Comparison of ENCODE assay signal across 2 cellular contexts in the genomic region with DNA sequence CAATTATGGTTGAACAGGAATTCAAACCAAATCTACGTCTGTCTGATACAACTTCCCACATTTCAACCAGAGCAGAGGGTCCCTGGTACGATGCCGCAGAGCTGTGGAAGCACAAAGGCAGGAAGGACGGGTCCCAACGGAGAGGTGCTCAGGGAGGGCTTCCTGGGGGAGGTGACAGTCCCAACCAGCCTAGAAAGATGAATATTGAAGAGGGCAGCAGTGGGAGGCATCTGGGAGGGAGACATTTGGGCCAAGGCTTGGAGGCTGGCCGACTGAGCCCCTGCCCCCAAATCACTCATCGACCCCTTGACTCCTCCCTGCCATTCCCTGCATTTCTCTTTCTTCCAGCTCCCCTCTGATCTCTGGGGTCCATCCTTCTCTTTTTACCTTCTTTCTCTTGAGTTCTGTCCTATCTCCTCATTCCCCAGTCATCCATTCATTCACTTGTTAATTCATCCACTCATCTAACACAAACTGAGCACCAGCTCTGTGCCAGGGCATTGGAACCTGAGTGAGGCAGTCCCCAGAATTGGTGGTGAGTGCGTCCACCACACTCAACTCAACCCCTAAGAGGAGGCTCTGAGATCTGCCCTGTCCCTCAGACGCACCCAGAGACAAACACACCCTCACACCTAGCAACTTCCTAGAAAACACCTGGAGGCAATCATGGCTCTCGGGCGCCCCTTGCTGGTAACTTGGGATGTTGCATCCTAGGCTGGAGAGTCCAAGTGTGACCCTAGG.
TF ChIP-seq lines count a peak whose summit lies in the region.

No MANE protein-coding gene starts in this region.

TF ChIP-seq in GM12891, 5 proteins besides CTCF, POLR2A, EP300 and RAD21:
- TF ChIP-seq PAX5 (IDR thresholded peaks at IDR 0.05; ENCODE audit: insufficient read depth, low read length, severe bottlenecking): no peak
- TF ChIP-seq POU2F2 (IDR thresholded peaks at IDR 0.05; ENCODE audit: low read depth, low read length): no peak
- TF ChIP-seq POLR2AphosphoS5 (IDR thresholded peaks at IDR 0.05; ENCODE audit: low read depth, low read length): no peak
- TF ChIP-seq TAF1 (IDR thresholded peaks at IDR 0.05; ENCODE audit: low read depth, low read length): no peak
- no peak for TF ChIP-seq SPI1 (IDR thresholded peaks at IDR 0.05; ENCODE audit: low read depth, low read length)

TF ChIP-seq in K562, 482 proteins besides CTCF, POLR2A, EP300 and RAD21 (continues in another document):
- TF ChIP-seq NFXL1 (CRISPR knock-in tag; IDR thresholded peaks at IDR 0.05) (no peak), HMGN3 (IDR thresholded peaks at IDR 0.05; ENCODE audit: borderline replicate concordance, extremely low read depth, insufficient read length, low read depth, low read length) (no peak), ZNF830 (CRISPR knock-in tag; IDR thresholded peaks at IDR 0.05) (no peak), SRSF7 (optimal IDR thresholded peaks at IDR 0.05; ENCODE audit: low read depth, low read length) (no peak), NCOA4 (IDR thresholded peaks at IDR 0.05; ENCODE audit: partially characterized antibody) (no peak), ZNF124 (CRISPR knock-in tag; IDR thresholded peaks at IDR 0.05) (no peak), GTF2A2 (tag; IDR thresholded peaks at IDR 0.05) (no peak), BRD9 (IDR thresholded peaks at IDR 0.05; ENCODE audit: low read depth, partially characterized antibody) (no peak), MYNN (IDR thresholded peaks at IDR 0.05) (peak; percentile 63; the same call in 1 of the 2 replicates), MYNN (CRISPR knock-in tag; IDR thresholded peaks at IDR 0.05) (no peak), POLR3G (IDR thresholded peaks at IDR 0.05; ENCODE audit: extremely low read depth, insufficient read length, insufficient replicate concordance) (no peak), ZNF668 (CRISPR knock-in tag; IDR thresholded peaks at IDR 0.05) (no peak), TEAD2 (tag; IDR thresholded peaks at IDR 0.05) (no peak), NCOA1 (IDR thresholded peaks at IDR 0.05; ENCODE audit: low read depth) (no peak), XRCC5 (IDR thresholded peaks at IDR 0.05; ENCODE audit: low read depth, low read length) (no peak), ZNF79 (CRISPR knock-in tag; IDR thresholded peaks at IDR 0.05; ENCODE audit: low read depth) (no peak), TBP (optimal IDR thresholded peaks at IDR 0.05; ENCODE audit: low read depth, low read length) (peak; percentile 9), CBX5 (IDR thresholded peaks at IDR 0.05; ENCODE audit: borderline replicate concordance, low read depth) (no peak), ZNF3 (CRISPR knock-in tag; IDR thresholded peaks at IDR 0.05) (no peak), YY1 (IDR thresholded peaks at IDR 0.05; ENCODE audit: borderline replicate concordance in 1 of 3, control insufficient read depth in 1 of 3, extremely low read depth in 1 of 3, insufficient read depth in 3 of 3, insufficient read length in 1 of 3, insufficient replicate concordance in 2 of 3, low read depth in 1 of 3, low read length in 2 of 3) (peak in 1 of 3 experiments; percentile 39), ZNF165 (CRISPR knock-in tag; IDR thresholded peaks at IDR 0.05; ENCODE audit: borderline replicate concordance) (no peak), SMARCA5 (IDR thresholded peaks at IDR 0.05) (peak; percentile 65; the same call in 1 of the 2 replicates), DIDO1 (tag; IDR thresholded peaks at IDR 0.05; ENCODE audit: low read depth) (no peak), HLTF (IDR thresholded peaks at IDR 0.05) (0 out of 2 replicates have a peak, but pooled peaks have one; percentile 16), KAT7 (CRISPR knock-in tag; IDR thresholded peaks at IDR 0.05; ENCODE audit: borderline replicate concordance) (no peak), ZEB2 (IDR thresholded peaks at IDR 0.05) (peak; percentile 77; the same call in 1 of the 2 replicates), POLR2AphosphoS2 (IDR thresholded peaks at IDR 0.05; ENCODE audit: low read length) (no peak)
- TF ChIP-seq, protein P1, sequence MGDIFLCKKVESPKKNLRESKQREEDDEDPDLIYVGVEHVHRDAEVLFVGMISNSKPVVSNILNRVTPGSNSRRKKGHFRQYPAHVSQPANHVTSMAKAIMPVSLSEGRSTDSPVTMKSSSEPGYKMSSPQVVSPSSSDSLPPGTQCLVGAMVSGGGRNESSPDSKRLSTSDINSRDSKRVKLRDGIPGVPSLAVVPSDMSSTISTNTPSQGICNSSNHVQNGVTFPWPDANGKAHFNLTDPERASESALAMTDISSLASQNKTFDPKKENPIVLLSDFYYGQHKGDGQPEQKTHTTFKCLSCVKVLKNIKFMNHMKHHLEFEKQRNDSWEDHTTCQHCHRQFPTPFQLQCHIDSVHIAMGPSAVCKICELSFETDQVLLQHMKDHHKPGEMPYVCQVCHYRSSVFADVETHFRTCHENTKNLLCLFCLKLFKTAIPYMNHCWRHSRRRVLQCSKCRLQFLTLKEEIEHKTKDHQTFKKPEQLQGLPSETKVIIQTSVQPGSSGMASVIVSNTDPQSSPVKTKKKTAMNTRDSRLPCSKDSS (IDR thresholded peaks at IDR 0.05; ENCODE audit: low read depth, partially characterized antibody): no peak
- TF ChIP-seq, protein P2, sequence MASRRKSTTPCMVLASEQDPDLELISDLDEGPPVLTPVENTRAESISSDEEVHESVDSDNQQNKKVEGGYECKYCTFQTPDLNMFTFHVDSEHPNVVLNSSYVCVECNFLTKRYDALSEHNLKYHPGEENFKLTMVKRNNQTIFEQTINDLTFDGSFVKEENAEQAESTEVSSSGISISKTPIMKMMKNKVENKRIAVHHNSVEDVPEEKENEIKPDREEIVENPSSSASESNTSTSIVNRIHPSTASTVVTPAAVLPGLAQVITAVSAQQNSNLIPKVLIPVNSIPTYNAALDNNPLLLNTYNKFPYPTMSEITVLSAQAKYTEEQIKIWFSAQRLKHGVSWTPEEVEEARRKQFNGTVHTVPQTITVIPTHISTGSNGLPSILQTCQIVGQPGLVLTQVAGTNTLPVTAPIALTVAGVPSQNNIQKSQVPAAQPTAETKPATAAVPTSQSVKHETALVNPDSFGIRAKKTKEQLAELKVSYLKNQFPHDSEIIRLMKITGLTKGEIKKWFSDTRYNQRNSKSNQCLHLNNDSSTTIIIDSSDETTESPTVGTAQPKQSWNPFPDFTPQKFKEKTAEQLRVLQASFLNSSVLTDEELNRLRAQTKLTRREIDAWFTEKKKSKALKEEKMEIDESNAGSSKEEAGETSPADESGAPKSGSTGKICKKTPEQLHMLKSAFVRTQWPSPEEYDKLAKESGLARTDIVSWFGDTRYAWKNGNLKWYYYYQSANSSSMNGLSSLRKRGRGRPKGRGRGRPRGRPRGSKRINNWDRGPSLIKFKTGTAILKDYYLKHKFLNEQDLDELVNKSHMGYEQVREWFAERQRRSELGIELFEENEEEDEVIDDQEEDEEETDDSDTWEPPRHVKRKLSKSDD (conservative IDR thresholded peaks at IDR 0.05; ENCODE audit: low read length): no peak
- TF ChIP-seq, protein P3, sequence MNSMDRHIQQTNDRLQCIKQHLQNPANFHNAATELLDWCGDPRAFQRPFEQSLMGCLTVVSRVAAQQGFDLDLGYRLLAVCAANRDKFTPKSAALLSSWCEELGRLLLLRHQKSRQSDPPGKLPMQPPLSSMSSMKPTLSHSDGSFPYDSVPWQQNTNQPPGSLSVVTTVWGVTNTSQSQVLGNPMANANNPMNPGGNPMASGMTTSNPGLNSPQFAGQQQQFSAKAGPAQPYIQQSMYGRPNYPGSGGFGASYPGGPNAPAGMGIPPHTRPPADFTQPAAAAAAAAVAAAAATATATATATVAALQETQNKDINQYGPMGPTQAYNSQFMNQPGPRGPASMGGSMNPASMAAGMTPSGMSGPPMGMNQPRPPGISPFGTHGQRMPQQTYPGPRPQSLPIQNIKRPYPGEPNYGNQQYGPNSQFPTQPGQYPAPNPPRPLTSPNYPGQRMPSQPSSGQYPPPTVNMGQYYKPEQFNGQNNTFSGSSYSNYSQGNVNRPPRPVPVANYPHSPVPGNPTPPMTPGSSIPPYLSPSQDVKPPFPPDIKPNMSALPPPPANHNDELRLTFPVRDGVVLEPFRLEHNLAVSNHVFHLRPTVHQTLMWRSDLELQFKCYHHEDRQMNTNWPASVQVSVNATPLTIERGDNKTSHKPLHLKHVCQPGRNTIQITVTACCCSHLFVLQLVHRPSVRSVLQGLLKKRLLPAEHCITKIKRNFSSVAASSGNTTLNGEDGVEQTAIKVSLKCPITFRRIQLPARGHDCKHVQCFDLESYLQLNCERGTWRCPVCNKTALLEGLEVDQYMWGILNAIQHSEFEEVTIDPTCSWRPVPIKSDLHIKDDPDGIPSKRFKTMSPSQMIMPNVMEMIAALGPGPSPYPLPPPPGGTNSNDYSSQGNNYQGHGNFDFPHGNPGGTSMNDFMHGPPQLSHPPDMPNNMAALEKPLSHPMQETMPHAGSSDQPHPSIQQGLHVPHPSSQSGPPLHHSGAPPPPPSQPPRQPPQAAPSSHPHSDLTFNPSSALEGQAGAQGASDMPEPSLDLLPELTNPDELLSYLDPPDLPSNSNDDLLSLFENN (IDR thresholded peaks at IDR 0.05; ENCODE audit: low read depth in 2 of 2, low read length in 2 of 2): peak in 1 of 2 experiments; percentile 61; a peak in 1 of 4 replicates
- TF ChIP-seq, protein P4, sequence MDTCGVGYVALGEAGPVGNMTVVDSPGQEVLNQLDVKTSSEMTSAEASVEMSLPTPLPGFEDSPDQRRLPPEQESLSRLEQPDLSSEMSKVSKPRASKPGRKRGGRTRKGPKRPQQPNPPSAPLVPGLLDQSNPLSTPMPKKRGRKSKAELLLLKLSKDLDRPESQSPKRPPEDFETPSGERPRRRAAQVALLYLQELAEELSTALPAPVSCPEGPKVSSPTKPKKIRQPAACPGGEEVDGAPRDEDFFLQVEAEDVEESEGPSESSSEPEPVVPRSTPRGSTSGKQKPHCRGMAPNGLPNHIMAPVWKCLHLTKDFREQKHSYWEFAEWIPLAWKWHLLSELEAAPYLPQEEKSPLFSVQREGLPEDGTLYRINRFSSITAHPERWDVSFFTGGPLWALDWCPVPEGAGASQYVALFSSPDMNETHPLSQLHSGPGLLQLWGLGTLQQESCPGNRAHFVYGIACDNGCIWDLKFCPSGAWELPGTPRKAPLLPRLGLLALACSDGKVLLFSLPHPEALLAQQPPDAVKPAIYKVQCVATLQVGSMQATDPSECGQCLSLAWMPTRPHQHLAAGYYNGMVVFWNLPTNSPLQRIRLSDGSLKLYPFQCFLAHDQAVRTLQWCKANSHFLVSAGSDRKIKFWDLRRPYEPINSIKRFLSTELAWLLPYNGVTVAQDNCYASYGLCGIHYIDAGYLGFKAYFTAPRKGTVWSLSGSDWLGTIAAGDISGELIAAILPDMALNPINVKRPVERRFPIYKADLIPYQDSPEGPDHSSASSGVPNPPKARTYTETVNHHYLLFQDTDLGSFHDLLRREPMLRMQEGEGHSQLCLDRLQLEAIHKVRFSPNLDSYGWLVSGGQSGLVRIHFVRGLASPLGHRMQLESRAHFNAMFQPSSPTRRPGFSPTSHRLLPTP (IDR thresholded peaks at IDR 0.05; ENCODE audit: borderline replicate concordance, extremely low read depth, insufficient read length): no peak
- TF ChIP-seq, protein P5, sequence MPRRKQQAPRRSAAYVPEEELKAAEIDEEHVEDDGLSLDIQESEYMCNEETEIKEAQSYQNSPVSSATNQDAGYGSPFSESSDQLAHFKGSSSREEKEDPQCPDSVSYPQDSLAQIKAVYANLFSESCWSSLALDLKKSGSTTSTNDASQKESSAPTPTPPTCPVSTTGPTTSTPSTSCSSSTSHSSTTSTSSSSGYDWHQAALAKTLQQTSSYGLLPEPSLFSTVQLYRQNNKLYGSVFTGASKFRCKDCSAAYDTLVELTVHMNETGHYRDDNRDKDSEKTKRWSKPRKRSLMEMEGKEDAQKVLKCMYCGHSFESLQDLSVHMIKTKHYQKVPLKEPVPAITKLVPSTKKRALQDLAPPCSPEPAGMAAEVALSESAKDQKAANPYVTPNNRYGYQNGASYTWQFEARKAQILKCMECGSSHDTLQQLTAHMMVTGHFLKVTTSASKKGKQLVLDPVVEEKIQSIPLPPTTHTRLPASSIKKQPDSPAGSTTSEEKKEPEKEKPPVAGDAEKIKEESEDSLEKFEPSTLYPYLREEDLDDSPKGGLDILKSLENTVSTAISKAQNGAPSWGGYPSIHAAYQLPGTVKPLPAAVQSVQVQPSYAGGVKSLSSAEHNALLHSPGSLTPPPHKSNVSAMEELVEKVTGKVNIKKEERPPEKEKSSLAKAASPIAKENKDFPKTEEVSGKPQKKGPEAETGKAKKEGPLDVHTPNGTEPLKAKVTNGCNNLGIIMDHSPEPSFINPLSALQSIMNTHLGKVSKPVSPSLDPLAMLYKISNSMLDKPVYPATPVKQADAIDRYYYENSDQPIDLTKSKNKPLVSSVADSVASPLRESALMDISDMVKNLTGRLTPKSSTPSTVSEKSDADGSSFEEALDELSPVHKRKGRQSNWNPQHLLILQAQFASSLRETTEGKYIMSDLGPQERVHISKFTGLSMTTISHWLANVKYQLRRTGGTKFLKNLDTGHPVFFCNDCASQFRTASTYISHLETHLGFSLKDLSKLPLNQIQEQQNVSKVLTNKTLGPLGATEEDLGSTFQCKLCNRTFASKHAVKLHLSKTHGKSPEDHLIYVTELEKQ (CRISPR knock-in tag; IDR thresholded peaks at IDR 0.05): no peak
- TF ChIP-seq, protein P6, sequence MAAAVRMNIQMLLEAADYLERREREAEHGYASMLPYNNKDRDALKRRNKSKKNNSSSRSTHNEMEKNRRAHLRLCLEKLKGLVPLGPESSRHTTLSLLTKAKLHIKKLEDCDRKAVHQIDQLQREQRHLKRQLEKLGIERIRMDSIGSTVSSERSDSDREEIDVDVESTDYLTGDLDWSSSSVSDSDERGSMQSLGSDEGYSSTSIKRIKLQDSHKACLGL (CRISPR knock-in tag; IDR thresholded peaks at IDR 0.05; ENCODE audit: borderline replicate concordance, poor library complexity, severe bottlenecking): no peak
- TF ChIP-seq, protein P7, sequence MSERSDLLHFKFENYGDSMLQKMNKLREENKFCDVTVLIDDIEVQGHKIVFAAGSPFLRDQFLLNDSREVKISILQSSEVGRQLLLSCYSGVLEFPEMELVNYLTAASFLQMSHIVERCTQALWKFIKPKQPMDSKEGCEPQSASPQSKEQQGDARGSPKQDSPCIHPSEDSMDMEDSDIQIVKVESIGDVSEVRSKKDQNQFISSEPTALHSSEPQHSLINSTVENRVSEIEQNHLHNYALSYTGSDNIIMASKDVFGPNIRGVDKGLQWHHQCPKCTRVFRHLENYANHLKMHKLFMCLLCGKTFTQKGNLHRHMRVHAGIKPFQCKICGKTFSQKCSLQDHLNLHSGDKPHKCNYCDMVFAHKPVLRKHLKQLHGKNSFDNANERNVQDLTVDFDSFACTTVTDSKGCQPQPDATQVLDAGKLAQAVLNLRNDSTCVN (CRISPR knock-in tag; IDR thresholded peaks at IDR 0.05): no peak
- TF ChIP-seq, protein P8, sequence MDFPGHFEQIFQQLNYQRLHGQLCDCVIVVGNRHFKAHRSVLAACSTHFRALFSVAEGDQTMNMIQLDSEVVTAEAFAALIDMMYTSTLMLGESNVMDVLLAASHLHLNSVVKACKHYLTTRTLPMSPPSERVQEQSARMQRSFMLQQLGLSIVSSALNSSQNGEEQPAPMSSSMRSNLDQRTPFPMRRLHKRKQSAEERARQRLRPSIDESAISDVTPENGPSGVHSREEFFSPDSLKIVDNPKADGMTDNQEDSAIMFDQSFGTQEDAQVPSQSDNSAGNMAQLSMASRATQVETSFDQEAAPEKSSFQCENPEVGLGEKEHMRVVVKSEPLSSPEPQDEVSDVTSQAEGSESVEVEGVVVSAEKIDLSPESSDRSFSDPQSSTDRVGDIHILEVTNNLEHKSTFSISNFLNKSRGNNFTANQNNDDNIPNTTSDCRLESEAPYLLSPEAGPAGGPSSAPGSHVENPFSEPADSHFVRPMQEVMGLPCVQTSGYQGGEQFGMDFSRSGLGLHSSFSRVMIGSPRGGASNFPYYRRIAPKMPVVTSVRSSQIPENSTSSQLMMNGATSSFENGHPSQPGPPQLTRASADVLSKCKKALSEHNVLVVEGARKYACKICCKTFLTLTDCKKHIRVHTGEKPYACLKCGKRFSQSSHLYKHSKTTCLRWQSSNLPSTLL (IDR thresholded peaks at IDR 0.05): no peak
